10 cellular contexts compared by ENCODE assay signal in the genomic region with DNA sequence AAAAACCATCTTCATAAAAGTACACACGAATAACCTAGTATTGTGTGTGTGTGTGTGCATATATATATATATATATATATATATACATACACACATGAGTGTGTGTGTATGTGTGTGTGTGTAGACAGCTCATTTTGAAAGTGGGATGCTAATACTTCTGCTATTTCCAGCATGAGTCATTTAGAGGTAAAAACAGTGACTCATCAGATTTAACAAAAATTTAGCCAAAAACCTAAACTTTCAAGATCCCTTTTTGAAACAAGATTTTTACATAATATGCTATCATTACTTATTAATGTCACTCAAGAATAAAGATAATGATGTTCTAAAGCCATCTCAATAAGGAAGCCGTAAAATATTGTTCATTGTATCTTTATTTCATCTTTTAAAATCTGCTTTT. TPM values are rescaled to one million over a fixed set of nuclear protein-coding genes. Genes with fewer than 3 reads are reported as not detected.
DNase-seq lines count a peak whose midpoint lies in the region; ATAC-seq and TF ChIP-seq lines count a peak whose summit lies in the region.
"Had no signal": no experiment of that assay in that cellular context is flagged by ENCODE, and none has a peak within 500 bp of the region (broad histone marks: within the 10 kb centered on the region; RNA-seq: fewer than 3 reads in every experiment).

No MANE protein-coding gene starts in this region.

- H3K9me3 ChIP-seq in colonic mucosa = no peaks in the 10 kb centered on the region

- ATAC-seq in GM18517 (IDR thresholded peaks at IDR 0.05; ENCODE audit: unreplicated experiment) = peak; percentile 69
- peak; percentile 54 for ATAC-seq in HG02588 (IDR thresholded peaks at IDR 0.05; ENCODE audit: unreplicated experiment)
- ATAC-seq: Panc1 had no signal

- no peaks in the 10 kb centered on the region for H3K27me3 ChIP-seq in colonic mucosa

- H3K36me3 Mint-ChIP-seq in activated T-helper 1 cell treated with anti-CD3 and anti-CD28 coated beads, Interleukin-12 subunit alpha, Interleukin-12 subunit beta, Interleukin-2, Interleukin-4 antibody, amounts not matched to agents 30 ng/mL and 10 ng/mL and 1 ng/mL, durations not matched to agents 14 hours and 24 hours and 36 hours (ENCODE audit: low read depth) = no peaks in the 10 kb centered on the region
- H3K36me3 Mint-ChIP-seq: memory B cell had no signal

- intact Hi-C loops in activated T-helper 1 cell treated with anti-CD3 and anti-CD28 coated beads, Interleukin-12 subunit alpha, Interleukin-12 subunit beta, Interleukin-2, Interleukin-4 antibody, amounts not matched to agents 30 ng/mL and 10 ng/mL and 1 ng/mL, durations not matched to agents 14 hours and 24 hours and 36 hours (cut with micrococcal nuclease) = loop anchor here (5.0 to 10.0 kb wide), 5 partner anchors 207 to 1357 kb away; partner anchors contain the start of genes DNAJB4 and ZZZ3
- intact Hi-C loops in colonic mucosa (cut with DNase I) = no loop called here

- no peaks in the 10 kb centered on the region for H3K36me3 ChIP-seq in colonic mucosa

- TF ChIP-seq CTCF in foreskin fibroblast (IDR thresholded peaks at IDR 0.05; ENCODE audit: low read depth, low read length) = no peak
- no peak for TF ChIP-seq CTCF in colonic mucosa (IDR thresholded peaks at IDR 0.05)

- H3K4me3 Mint-ChIP-seq in activated T-helper 1 cell treated with anti-CD3 and anti-CD28 coated beads, Interleukin-12 subunit alpha, Interleukin-12 subunit beta, Interleukin-2, Interleukin-4 antibody, amounts not matched to agents 30 ng/mL and 10 ng/mL and 1 ng/mL, durations not matched to agents 14 hours and 24 hours and 36 hours = no peak overlapping the region
- H3K4me3 Mint-ChIP-seq: memory B cell had no signal

- H3K9ac ChIP-seq in colonic mucosa (ENCODE audit: low read depth in 2 of 2, low read length in 2 of 2) = no peak overlapping the region

- peaks cover 14% of the 10 kb centered on the region for H3K9me3 Mint-ChIP-seq in activated T-helper 1 cell treated with anti-CD3 and anti-CD28 coated beads, Interleukin-12 subunit alpha, Interleukin-12 subunit beta, Interleukin-2, Interleukin-4 antibody, amounts not matched to agents 30 ng/mL and 10 ng/mL and 1 ng/mL, durations not matched to agents 14 hours and 24 hours and 36 hours

- H3K4me1 Mint-ChIP-seq in activated T-helper 1 cell treated with anti-CD3 and anti-CD28 coated beads, Interleukin-12 subunit alpha, Interleukin-12 subunit beta, Interleukin-2, Interleukin-4 antibody, amounts not matched to agents 30 ng/mL and 10 ng/mL and 1 ng/mL, durations not matched to agents 14 hours and 24 hours and 36 hours (ENCODE audit: low read depth) = peaks cover 16% of the 10 kb centered on the region

- no peak overlapping the region for H3K4me3 ChIP-seq in foreskin fibroblast (ENCODE audit: low read depth in 1 of 2, low read length in 2 of 2)
- H3K4me3 ChIP-seq in colonic mucosa = no peak overlapping the region

- no peak overlapping the region for H3K27ac ChIP-seq in colonic mucosa

- H3K4me1 ChIP-seq in colonic mucosa = no peaks in the 10 kb centered on the region

- DNase-seq in M059J (ENCODE audit: low read depth) (peak; percentile 67), foreskin fibroblast (peak; percentile 39 to 68), NCI-H2081 treated with DMSO at 0.1 percent for 48 hours (lab: John Stamatoyannopoulos, UW) (no peak), activated gamma-delta T cell (lab: John Stamatoyannopoulos, UW) (no peak), colonic mucosa (no peak)
- no peak for DNase-seq in activated T-helper 1 cell treated with anti-CD3 and anti-CD28 coated beads, Interleukin-12 subunit alpha, Interleukin-12 subunit beta, Interleukin-2, Interleukin-4 antibody, amounts not matched to agents 30 ng/mL and 10 ng/mL and 1 ng/mL, durations not matched to agents 14 hours and 24 hours and 36 hours (ENCODE audit: low spot score)

- H3K27ac Mint-ChIP-seq in activated T-helper 1 cell treated with anti-CD3 and anti-CD28 coated beads, Interleukin-12 subunit alpha, Interleukin-12 subunit beta, Interleukin-2, Interleukin-4 antibody, amounts not matched to agents 30 ng/mL and 10 ng/mL and 1 ng/mL, durations not matched to agents 14 hours and 24 hours and 36 hours = no peak overlapping the region
- H3K27ac Mint-ChIP-seq: memory B cell had no signal

- H3K27me3 Mint-ChIP-seq in activated T-helper 1 cell treated with anti-CD3 and anti-CD28 coated beads, Interleukin-12 subunit alpha, Interleukin-12 subunit beta, Interleukin-2, Interleukin-4 antibody, amounts not matched to agents 30 ng/mL and 10 ng/mL and 1 ng/mL, durations not matched to agents 14 hours and 24 hours and 36 hours (ENCODE audit: insufficient read depth) = no peaks in the 10 kb centered on the region
- H3K27me3 Mint-ChIP-seq: memory B cell had no signal

RNA-seq across cellular contexts. Expression of gene ADGRL4, which starts 35.6 kb away (rescaled TPM):
- not detected in 2 replicates for total RNA-seq in M059J (2014; rRNA removed; shearing (Covaris generic))
- not detected in 2 replicates for total RNA-seq in activated T-helper 1 cell treated with anti-CD3 and anti-CD28 coated beads, Interleukin-12 subunit alpha, Interleukin-12 subunit beta, Interleukin-2, Interleukin-4 antibody, amounts not matched to agents 30 ng/mL and 10 ng/mL and 1 ng/mL, durations not matched to agents 14 hours and 24 hours and 36 hours
- 1 to 10 TPM; 1.4 to 5.2 TPM for total RNA-seq in colonic mucosa

Comparison
In these comparisons a context has a peak if more than half of its experiments do, and no peak if none do; other contexts are left out.
1. DNase-seq: peak in M059J (single experiment) and foreskin fibroblast (2 of 2); none in NCI-H2081 treated with DMSO at 0.1 percent for 48 hours (single experiment), activated T-helper 1 cell treated with anti-CD3 and anti-CD28 coated beads, Interleukin-12 subunit alpha, Interleukin-12 subunit beta, Interleukin-2, Interleukin-4 antibody, amounts not matched to agents 30 ng/mL and 10 ng/mL and 1 ng/mL, durations not matched to agents 14 hours and 24 hours and 36 hours (single experiment), activated gamma-delta T cell (single experiment) and colonic mucosa (single experiment).